9 cellular contexts compared by ENCODE assay signal in genomic region chr11:1863352-1864215, GRCh38. TPM values are rescaled to one million over a fixed set of nuclear protein-coding genes. Genes with fewer than 3 reads are reported as not detected.
DNase-seq lines count a peak whose midpoint lies in the region; ATAC-seq and TF ChIP-seq lines count a peak whose summit lies in the region.
"Had no signal": no experiment of that assay in that cellular context is flagged by ENCODE, and none has a peak within 500 bp of the region (broad histone marks: within the 10 kb centered on the region; RNA-seq: fewer than 3 reads in every experiment).

No MANE protein-coding gene starts in this region.

- TF ChIP-seq CTCF in transverse colon (IDR thresholded peaks at IDR 0.05): no peak

- peak overlapping the region; percentile 81 for H3K9ac ChIP-seq in mesenchymal stem cell (ENCODE audit: low read length)

- H3K36me3 Mint-ChIP-seq in effector memory CD8-positive, alpha-beta T cell (ENCODE audit: insufficient read depth): peaks cover 26% of the 10 kb centered on the region

- peak overlapping the region; percentile 12 for H3K4me2 ChIP-seq in mesenchymal stem cell (ENCODE audit: low read length, poor library complexity, severe bottlenecking)

- 25% methylated on average over 27 of the region's 27 CpGs for WGBS in mesenchymal stem cell
- WGBS in transverse colon (ENCODE audit: low coverage in 1 of 2), 2 donors: 52 to 60% methylated on average over 1 to 26 of the region's 27 CpGs

- peaks cover 0 to 15% of the 10 kb centered on the region in 2 experiments for H3K27me3 ChIP-seq in mesenchymal stem cell (ENCODE audit: control insufficient read depth in 1 of 2, insufficient read depth in 1 of 2, low read length in 2 of 2)
- no peaks in the 10 kb centered on the region for H3K27me3 ChIP-seq in transverse colon

- peak overlapping the region; percentile 73 to 88 for H3K18ac ChIP-seq in mesenchymal stem cell (ENCODE audit: low read depth in 1 of 2, low read length in 2 of 2)

- peak overlapping the region; percentile 14 for H2AK5ac ChIP-seq in mesenchymal stem cell (ENCODE audit: low read length, severe bottlenecking)

- H3K4me3 Mint-ChIP-seq in effector memory CD8-positive, alpha-beta T cell: peak overlapping the region in 1 of 2 donors; percentile 50

- H3K36me3 ChIP-seq in mesenchymal stem cell (ENCODE audit: control insufficient read depth in 1 of 2, insufficient read depth in 2 of 2, low read depth in 1 of 2, low read length in 2 of 2) (no peaks in the 10 kb centered on the region), transverse colon (no peaks in the 10 kb centered on the region)

- H3K79me1 ChIP-seq in mesenchymal stem cell (replicated peaks; ENCODE audit: low read length, poor library complexity, severe bottlenecking): no peaks in the 10 kb centered on the region

- peak overlapping the region; percentile 60 to 84 for H2BK12ac ChIP-seq in mesenchymal stem cell (ENCODE audit: low read length in 2 of 2)

- H3K27ac Mint-ChIP-seq in effector memory CD8-positive, alpha-beta T cell: peak overlapping the region; percentile 74 to 91

- peak overlapping the region; percentile 90 for H2BK120ac ChIP-seq in mesenchymal stem cell (ENCODE audit: low read depth, low read length)

- H2BK5ac ChIP-seq in mesenchymal stem cell (ENCODE audit: low read depth, low read length, poor library complexity, severe bottlenecking): peak overlapping the region; percentile 31

- no peaks in the 10 kb centered on the region for H3K9me3 ChIP-seq in mesenchymal stem cell (ENCODE audit: control insufficient read depth, low read length)
- no peaks in the 10 kb centered on the region for H3K9me3 ChIP-seq in transverse colon

- peak overlapping the region in 1 of 2 experiments; percentile 46 for H3K4me3 ChIP-seq in mesenchymal stem cell (ENCODE audit: insufficient read depth in 1 of 2, low read depth in 1 of 2, low read length in 2 of 2)
- peak overlapping the region in 1 of 4 donors; percentile 25 for H3K4me3 ChIP-seq in transverse colon

- no peak overlapping the region for H2AFZ ChIP-seq in mesenchymal stem cell (ENCODE audit: low read depth, low read length)

- no peak for TF ChIP-seq POLR2A in transverse colon (IDR thresholded peaks at IDR 0.05)

- H3K4me1 Mint-ChIP-seq in effector memory CD8-positive, alpha-beta T cell (ENCODE audit: low read depth in 2 of 2): peaks cover 26 to 42% of the 10 kb centered on the region in 2 donors

- peak; percentile 33 for DNase-seq in Caki2 (ENCODE audit: low read depth)
- DNase-seq in NCI-H2029 treated with DMSO at 0.1 percent for 48 hours (lab: John Stamatoyannopoulos, UW): peak; percentile 6
- DNase-seq in effector memory CD8-positive, alpha-beta T cell: no peak
- peak; percentile 92 for DNase-seq in mesenchymal stem cell
- DNase-seq in transverse colon: peak; percentile 66
- DNase-seq in SKM-1 treated with dmso at 0.1 percent for 144 hours (lab: John Stamatoyannopoulos, UW; ENCODE audit: unreplicated experiment): no peak
- no peak for DNase-seq in D341Med (ENCODE audit: low spot score)
- DNase-seq in stimulated activated CD8-positive, alpha-beta memory T cell treated with anti-CD3 and anti-CD28 coated beads, Interleukin-4, amount 100 ng/mL, for 48 hours: no peak

- in situ Hi-C loops in Caki2 (cut with HindIII; ENCODE audit: low pct_unique_long_range_greater_than_20kb, low sequenced_read_pairs): no loop called here
- in situ Hi-C loops in transverse colon (cut with MboI; ENCODE audit: low pct_ligation_motif_present in 1 of 4, low pct_unique_long_range_greater_than_20kb in 1 of 4, low sequenced_read_pairs in 3 of 4): no loop called here

- H3K27ac ChIP-seq in mesenchymal stem cell (ENCODE audit: low read length, poor library complexity, severe bottlenecking) (peak overlapping the region; percentile 68), transverse colon (peak overlapping the region; percentile 68 to 86 (median 82))
- H3K27ac ChIP-seq: HL-60 had no signal

- H4K91ac ChIP-seq in mesenchymal stem cell (ENCODE audit: low read length): peak overlapping the region; percentile 92

- intact Hi-C loops in transverse colon (cut with DNase I; ENCODE audit: low total_unique reads): no loop called here

- peak overlapping the region; percentile 38 to 57 for H3K4ac ChIP-seq in mesenchymal stem cell (ENCODE audit: low read depth in 1 of 2, low read length in 2 of 2)

- H3K4me1 ChIP-seq in mesenchymal stem cell (ENCODE audit: control insufficient read depth, insufficient read depth, low read depth, low read length) (peaks cover 40% of the 10 kb centered on the region), transverse colon (peaks cover 22 to 39% (median 29%) of the 10 kb centered on the region in 4 donors)

- no peak for TF ChIP-seq EP300 in transverse colon (IDR thresholded peaks at IDR 0.05; ENCODE audit: low read depth)

- ATAC-seq in effector memory CD8-positive, alpha-beta T cell (replicated peaks): peak; percentile 59

- H3K27me3 Mint-ChIP-seq in effector memory CD8-positive, alpha-beta T cell: no peaks in the 10 kb centered on the region

- no peak overlapping the region for H3K23ac ChIP-seq in mesenchymal stem cell (ENCODE audit: low read length in 2 of 2)

- peak overlapping the region; percentile 96 for H2BK15ac ChIP-seq in mesenchymal stem cell (ENCODE audit: low read depth, poor library complexity, severe bottlenecking)

- no peak overlapping the region for H3K14ac ChIP-seq in mesenchymal stem cell (ENCODE audit: low read length in 2 of 2)

- H3K9me3 Mint-ChIP-seq in effector memory CD8-positive, alpha-beta T cell: no peaks in the 10 kb centered on the region

- peak overlapping the region; percentile 91 for H4K8ac ChIP-seq in mesenchymal stem cell (ENCODE audit: low read length)

RNA-seq across cellular contexts. Expression of gene LSP1, which starts 10.7 kb away (rescaled TPM):
- not detected in 2 replicates for total RNA-seq in Caki2 (2014; rRNA removed; shearing (Covaris generic); ENCODE audit: low replicate concordance)
- polyA plus RNA-seq in mesenchymal stem cell (2013, experiment 1 of 2): 1.3 TPM
- 1.3 TPM for polyA plus RNA-seq in mesenchymal stem cell (2013, experiment 2 of 2)
- total RNA-seq in transverse colon: 10 to 100 TPM; 12.3 to 69.6 (median 23.2) TPM

RNA-seq across cellular contexts. Expression of gene TNNI2, which starts 24.8 kb away (rescaled TPM):
- total RNA-seq in Caki2 (2014; rRNA removed; shearing (Covaris generic); ENCODE audit: low replicate concordance): not detected in 2 replicates
- polyA plus RNA-seq in mesenchymal stem cell (2013, experiment 1 of 2): not detected
- polyA plus RNA-seq in mesenchymal stem cell (2013, experiment 2 of 2): 0.07 TPM
- total RNA-seq in transverse colon: 10 to 100 TPM in 1 of 4 donors, 1 to 10 TPM in 1, not detected in 2; 3.5 to 35.9 TPM

RNA-seq across cellular contexts. Expression of gene PRR33, which starts 28.1 kb away (rescaled TPM):
- total RNA-seq in Caki2 (2014; rRNA removed; shearing (Covaris generic); ENCODE audit: low replicate concordance): not detected in 2 replicates
- polyA plus RNA-seq in mesenchymal stem cell (2013, experiment 1 of 2): not detected
- polyA plus RNA-seq in mesenchymal stem cell (2013, experiment 2 of 2): not detected
- not detected for total RNA-seq in transverse colon

RNA-seq across cellular contexts. Expression of gene SYT8, which starts 28.8 kb away (rescaled TPM):
- total RNA-seq in Caki2 (2014; rRNA removed; shearing (Covaris generic); ENCODE audit: low replicate concordance): not detected in 2 replicates
- not detected for polyA plus RNA-seq in mesenchymal stem cell (2013, experiment 1 of 2)
- not detected for polyA plus RNA-seq in mesenchymal stem cell (2013, experiment 2 of 2)
- total RNA-seq in transverse colon: 1 to 10 TPM in 2 of 4 donors, not detected in 2; 1.4 to 4.1 TPM

RNA-seq across cellular contexts. Expression of gene TNNT3, which starts 55.9 kb away (rescaled TPM):
- total RNA-seq in Caki2 (2014; rRNA removed; shearing (Covaris generic); ENCODE audit: low replicate concordance): not detected in 2 replicates
- not detected for polyA plus RNA-seq in mesenchymal stem cell (2013, experiment 1 of 2)
- polyA plus RNA-seq in mesenchymal stem cell (2013, experiment 2 of 2): not detected
- 1 to 10 TPM in 2 of 4 donors, not detected in 2; 1.9 to 3.3 TPM for total RNA-seq in transverse colon

Comparison
In these comparisons a context has a peak if more than half of its experiments do, and no peak if none do; other contexts are left out.
1. DNase-seq: peak in Caki2 (single experiment), NCI-H2029 treated with DMSO at 0.1 percent for 48 hours (single experiment), mesenchymal stem cell (single experiment) and transverse colon (single experiment); none in effector memory CD8-positive, alpha-beta T cell (0 of 3), SKM-1 treated with dmso at 0.1 percent for 144 hours (single experiment), D341Med (single experiment) and stimulated activated CD8-positive, alpha-beta memory T cell treated with anti-CD3 and anti-CD28 coated beads, Interleukin-4, amount 100 ng/mL, for 48 hours (single experiment).
2. RNA of gene LSP1, which starts 10.7 kb away (total RNA-seq): 12.3 to 69.6 TPM in transverse colon; not detected in Caki2; every median in the first group is over 10 times any median in the second.